ENCODE assay signal across 26 cellular contexts in the genomic region with DNA sequence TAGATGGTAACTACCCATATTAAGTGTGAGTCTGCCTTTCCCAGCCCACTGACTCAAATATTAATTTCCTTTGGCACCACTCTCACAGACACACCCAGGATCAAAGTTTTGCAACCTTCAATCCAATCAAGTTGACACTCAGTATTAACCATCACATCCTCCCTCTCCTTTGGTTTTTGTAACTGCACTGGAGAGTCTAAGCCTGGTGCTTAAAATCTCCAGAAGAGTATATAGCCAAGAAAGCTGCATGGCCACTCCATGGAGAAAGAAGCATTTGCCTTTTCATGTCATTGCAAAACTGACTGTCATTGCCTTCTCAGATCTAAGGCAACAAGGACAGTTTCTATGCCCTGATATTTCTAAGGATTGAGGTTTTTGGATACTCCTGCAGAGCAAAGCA.
DNase-seq lines count a peak whose midpoint lies in the region; ATAC-seq and TF ChIP-seq lines count a peak whose summit lies in the region.
"Had no signal": no experiment of that assay in that cellular context is flagged by ENCODE, and none has a peak within 500 bp of the region (broad histone marks: within the 10 kb centered on the region; RNA-seq: fewer than 3 reads in every experiment).

No MANE protein-coding gene starts in this region.

- H3K4me3 ChIP-seq in SK-N-SH (ENCODE audit: low read depth in 2 of 2, low read length in 1 of 2): no peak overlapping the region
- no peak overlapping the region for H3K4me3 ChIP-seq in naive thymus-derived CD4-positive, alpha-beta T cell (ENCODE audit: low read length)
- H3K4me3 ChIP-seq: dorsolateral prefrontal cortex, esophagus squamous epithelium, heart right ventricle, testis, uterus had no signal

- POLR2A ChIA-PET in SK-N-SH (lab: Yijun Ruan, JAX): no interaction called here
- POLR2A ChIA-PET in CD4-positive, alpha-beta T cell (lab: Charles Lee): no interaction called here
- POLR2A ChIA-PET in naive thymus-derived CD4-positive, alpha-beta T cell (lab: Charles Lee): no interaction called here

- H3K27me3 ChIP-seq in SK-N-SH (ENCODE audit: insufficient read depth): no peaks in the 10 kb centered on the region
- no peaks in the 10 kb centered on the region for H3K27me3 ChIP-seq in CD4-positive, alpha-beta T cell (ENCODE audit: control insufficient read depth, insufficient read depth, low read length)
- H3K27me3 ChIP-seq in naive thymus-derived CD4-positive, alpha-beta T cell (ENCODE audit: control insufficient read depth in 2 of 2, insufficient read depth in 2 of 2, low read length in 2 of 2): no peaks in the 10 kb centered on the region
- H3K27me3 ChIP-seq: dorsolateral prefrontal cortex, esophagus squamous epithelium, foreskin keratinocyte, heart right ventricle, testis, uterus had no signal

- no peaks in the 10 kb centered on the region for H3K9me3 ChIP-seq in SK-N-SH
- no peaks in the 10 kb centered on the region for H3K9me3 ChIP-seq in CD4-positive, alpha-beta T cell (ENCODE audit: control insufficient read depth, low read length)
- no peaks in the 10 kb centered on the region for H3K9me3 ChIP-seq in naive thymus-derived CD4-positive, alpha-beta T cell (ENCODE audit: control insufficient read depth in 2 of 3, low read length in 3 of 3)
- H3K9me3 ChIP-seq: esophagus squamous epithelium, testis, uterus had no signal

- H3K79me2 ChIP-seq in SK-N-SH (ENCODE audit: insufficient read depth): no peaks in the 10 kb centered on the region

- H3K36me3 Mint-ChIP-seq in CD4-positive, alpha-beta T cell (ENCODE audit: low read depth): no peaks in the 10 kb centered on the region
- H3K36me3 Mint-ChIP-seq in naive thymus-derived CD4-positive, alpha-beta T cell: no peaks in the 10 kb centered on the region
- H3K36me3 Mint-ChIP-seq: CD4-positive, CD25-positive, alpha-beta regulatory T cell; natural killer cell treated with Interleukin-12 subunit alpha and Interleukin-12 subunit beta and Interleukin-15 and Interleukin-18, amount 100 ng/mL, for 72 hours had no signal

- CTCF ChIA-PET in SK-N-SH (lab: Yijun Ruan, JAX): no interaction called here
- CTCF ChIA-PET in CD4-positive, alpha-beta T cell (lab: Charles Lee): no interaction called here
- CTCF ChIA-PET in naive thymus-derived CD4-positive, alpha-beta T cell (lab: Charles Lee): no interaction called here

- no peak overlapping the region for H3K9ac ChIP-seq in SK-N-SH
- H3K9ac ChIP-seq: KMS-11 had no signal

- peaks cover 18% of the 10 kb centered on the region for H3F3A ChIP-seq in SK-N-SH (replicated peaks; ENCODE audit: insufficient read depth)

- TF ChIP-seq RAD21 in SK-N-SH (IDR thresholded peaks at IDR 0.05; ENCODE audit: low read length): no peak

- no peaks in the 10 kb centered on the region for H3K4me1 Mint-ChIP-seq in CD4-positive, alpha-beta T cell (ENCODE audit: low read depth)
- no peaks in the 10 kb centered on the region for H3K4me1 Mint-ChIP-seq in naive thymus-derived CD4-positive, alpha-beta T cell
- H3K4me1 Mint-ChIP-seq: CD4-positive, CD25-positive, alpha-beta regulatory T cell had no signal

- no peak overlapping the region for H3K27ac ChIP-seq in SK-N-SH (ENCODE audit: low read depth in 2 of 2, low read length in 1 of 2)
- H3K27ac ChIP-seq in CD4-positive, alpha-beta T cell (ENCODE audit: low read depth, low read length): no peak overlapping the region
- no peak overlapping the region for H3K27ac ChIP-seq in naive thymus-derived CD4-positive, alpha-beta T cell (ENCODE audit: low read depth, low read length)
- H3K27ac ChIP-seq: dorsolateral prefrontal cortex, esophagus squamous epithelium, foreskin keratinocyte, heart right ventricle, KMS-11, testis, uterus had no signal

- no peak for ATAC-seq in SK-N-SH treated with all-trans-retinoic acid at 6 μM for 48 hours
- peak; percentile 24 for ATAC-seq in CD4-positive, alpha-beta T cell (ENCODE audit: poor library complexity)
- peak; percentile 31 for ATAC-seq in naive thymus-derived CD4-positive, alpha-beta T cell
- ATAC-seq in HG03520 (IDR thresholded peaks at IDR 0.05; ENCODE audit: unreplicated experiment): no peak
- no peak for ATAC-seq in omental fat pad (ENCODE audit: low FRiP score)
- ATAC-seq: foreskin keratinocyte, heart right ventricle, left ventricle myocardium superior, PC-3 had no signal

- no peaks in the 10 kb centered on the region; a peak in 2 of 4 replicates for H3K4me1 ChIP-seq in SK-N-SH (ENCODE audit: control insufficient read depth in 1 of 2, insufficient read depth in 2 of 2, low read depth in 1 of 2, low read length in 1 of 2)
- H3K4me1 ChIP-seq in naive thymus-derived CD4-positive, alpha-beta T cell (ENCODE audit: control insufficient read depth in 2 of 2, insufficient read depth in 2 of 2, low read length in 2 of 2): no peaks in the 10 kb centered on the region
- H3K4me1 ChIP-seq: esophagus squamous epithelium, heart right ventricle, testis, uterus had no signal

- no peaks in the 10 kb centered on the region for H4K20me1 ChIP-seq in SK-N-SH (ENCODE audit: insufficient read depth)

- no peak overlapping the region for H3K4me3 Mint-ChIP-seq in CD4-positive, alpha-beta T cell
- no peak overlapping the region for H3K4me3 Mint-ChIP-seq in naive thymus-derived CD4-positive, alpha-beta T cell
- H3K4me3 Mint-ChIP-seq: activated T-cell treated with anti-CD3 and anti-CD28 coated beads, Interleukin-2, amount 50 U/mL, for 4 hours; CD4-positive, CD25-positive, alpha-beta regulatory T cell; H9; natural killer cell treated with Interleukin-12 subunit alpha and Interleukin-12 subunit beta and Interleukin-15 and Interleukin-18, amount 100 ng/mL, for 72 hours had no signal

- no peak for TF ChIP-seq EP300 in SK-N-SH (IDR thresholded peaks at IDR 0.05; ENCODE audit: borderline replicate concordance in 1 of 2, low read depth in 1 of 2, low read length in 1 of 2)

- H3K4me2 ChIP-seq in SK-N-SH: no peak overlapping the region
- H3K4me2 ChIP-seq: KMS-11 had no signal

- H3K27me3 Mint-ChIP-seq in CD4-positive, alpha-beta T cell: no peaks in the 10 kb centered on the region
- H3K27me3 Mint-ChIP-seq in naive thymus-derived CD4-positive, alpha-beta T cell: no peaks in the 10 kb centered on the region
- H3K27me3 Mint-ChIP-seq: CD4-positive, CD25-positive, alpha-beta regulatory T cell; natural killer cell treated with Interleukin-12 subunit alpha and Interleukin-12 subunit beta and Interleukin-15 and Interleukin-18, amount 100 ng/mL, for 72 hours had no signal

- H3K27ac Mint-ChIP-seq in CD4-positive, alpha-beta T cell: no peak overlapping the region
- peak overlapping the region in 1 of 9 donors; percentile 14 for H3K27ac Mint-ChIP-seq in naive thymus-derived CD4-positive, alpha-beta T cell
- H3K27ac Mint-ChIP-seq: H9; natural killer cell treated with Interleukin-12 subunit alpha and Interleukin-12 subunit beta and Interleukin-15 and Interleukin-18, amount 100 ng/mL, for 72 hours had no signal

- H3K36me3 ChIP-seq in SK-N-SH (replicated peaks in 1 of 2; ENCODE audit: control insufficient read depth in 1 of 2, insufficient read depth in 2 of 2, low read length in 1 of 2): no peaks in the 10 kb centered on the region
- H3K36me3 ChIP-seq in naive thymus-derived CD4-positive, alpha-beta T cell (ENCODE audit: control insufficient read depth in 2 of 3, insufficient read depth in 3 of 3, low read length in 3 of 3): no peaks in the 10 kb centered on the region
- H3K36me3 ChIP-seq: esophagus squamous epithelium, heart right ventricle, uterus had no signal

- TF ChIP-seq CTCF in SK-N-SH (IDR thresholded peaks at IDR 0.05): no peak
- no peak for TF ChIP-seq CTCF in CD4-positive, alpha-beta T cell (IDR thresholded peaks at IDR 0.05)
- TF ChIP-seq CTCF in GM20000 (IDR thresholded peaks at IDR 0.05; ENCODE audit: extremely low read depth, missing control alignments): no peak
- no peak for TF ChIP-seq CTCF in omental fat pad (IDR thresholded peaks at IDR 0.05)

- H2AFZ ChIP-seq in SK-N-SH (ENCODE audit: low read depth): peak overlapping the region; percentile 64; the same call in 1 of the 2 replicates

- no peak for DNase-seq in SK-N-SH
- DNase-seq in CD4-positive, alpha-beta T cell: no peak
- DNase-seq in SK-N-DZ (ENCODE audit: low spot score): peak; percentile 6
- DNase-seq in naive thymus-derived CD4-positive, alpha-beta T cell: peak in 4 of 9 donors; percentile 4 to 32 (median 28)
- no peak for DNase-seq in GM20000 (ENCODE audit: low spot score)
- no peak for DNase-seq in omental fat pad (ENCODE audit: low spot score)
- DNase-seq: activated T-cell treated with anti-CD3 and anti-CD28 coated beads, Interleukin-2, amount 50 U/mL, for 4 hours; AML-193; amygdala; dorsolateral prefrontal cortex; esophagus squamous epithelium; foreskin keratinocyte; H9; heart right ventricle; left ventricle myocardium superior; MM.1S; NCI-H2107; NCI-H446 treated with DMSO at 0.1 percent for 48 hours; PC-3; testis; uterus had no signal

- peaks cover 3% of the 10 kb centered on the region for H3K9me3 Mint-ChIP-seq in CD4-positive, alpha-beta T cell
- peaks cover 0 to 11% (median 0%) of the 10 kb centered on the region in 11 donors for H3K9me3 Mint-ChIP-seq in naive thymus-derived CD4-positive, alpha-beta T cell

- intact Hi-C loops in CD4-positive, alpha-beta T cell (cut with DNase I, micrococcal nuclease): no loop called here
- intact Hi-C loops in naive thymus-derived CD4-positive, alpha-beta T cell (cut with micrococcal nuclease): no loop called here

- H3K9me2 ChIP-seq in SK-N-SH: no peaks in the 10 kb centered on the region

TF ChIP-seq in SK-N-SH, 30 proteins besides CTCF, POLR2A, EP300 and RAD21 (continues in another document):
- TF ChIP-seq, protein P1, sequence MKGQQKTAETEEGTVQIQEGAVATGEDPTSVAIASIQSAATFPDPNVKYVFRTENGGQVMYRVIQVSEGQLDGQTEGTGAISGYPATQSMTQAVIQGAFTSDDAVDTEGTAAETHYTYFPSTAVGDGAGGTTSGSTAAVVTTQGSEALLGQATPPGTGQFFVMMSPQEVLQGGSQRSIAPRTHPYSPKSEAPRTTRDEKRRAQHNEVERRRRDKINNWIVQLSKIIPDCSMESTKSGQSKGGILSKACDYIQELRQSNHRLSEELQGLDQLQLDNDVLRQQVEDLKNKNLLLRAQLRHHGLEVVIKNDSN (IDR thresholded peaks at IDR 0.05; ENCODE audit: borderline replicate concordance, low read depth): no peak
- TF ChIP-seq TCF12 (IDR thresholded peaks at IDR 0.05) (no peak), YY1 (IDR thresholded peaks at IDR 0.05; ENCODE audit: low read depth) (no peak), TEAD4 (IDR thresholded peaks at IDR 0.05; ENCODE audit: borderline replicate concordance, insufficient read depth) (no peak)

TF ChIP-seq in SK-N-SH treated with all-trans-retinoic acid at 6 μM for 48 hours, 23 proteins besides CTCF, POLR2A, EP300 and RAD21 (continues in another document):
- no peak for TF ChIP-seq ZNF70 (CRISPR knock-in tag; IDR thresholded peaks at IDR 0.05)
- no peak for TF ChIP-seq ARNTL (CRISPR knock-in tag; IDR thresholded peaks at IDR 0.05; ENCODE audit: borderline replicate concordance, low read depth)
- TF ChIP-seq ISL1 (CRISPR knock-in tag; IDR thresholded peaks at IDR 0.05): no peak
- no peak for TF ChIP-seq TCF4 (CRISPR knock-in tag; IDR thresholded peaks at IDR 0.05; ENCODE audit: borderline replicate concordance)
- no peak for TF ChIP-seq PPARA (CRISPR knock-in tag; IDR thresholded peaks at IDR 0.05; ENCODE audit: borderline replicate concordance)
- TF ChIP-seq BACH2 (CRISPR knock-in tag; IDR thresholded peaks at IDR 0.05; ENCODE audit: borderline replicate concordance): no peak

Comparison
In these comparisons a context has a peak if more than half of its experiments do, and no peak if none do; other contexts are left out.
1. ATAC-seq: peak in CD4-positive, alpha-beta T cell (single experiment) and naive thymus-derived CD4-positive, alpha-beta T cell (single experiment); none in SK-N-SH treated with all-trans-retinoic acid at 6 μM for 48 hours (single experiment), HG03520 (single experiment) and omental fat pad (single experiment).